Comparison of ENCODE assay signal across 9 cellular contexts in the genomic region with DNA sequence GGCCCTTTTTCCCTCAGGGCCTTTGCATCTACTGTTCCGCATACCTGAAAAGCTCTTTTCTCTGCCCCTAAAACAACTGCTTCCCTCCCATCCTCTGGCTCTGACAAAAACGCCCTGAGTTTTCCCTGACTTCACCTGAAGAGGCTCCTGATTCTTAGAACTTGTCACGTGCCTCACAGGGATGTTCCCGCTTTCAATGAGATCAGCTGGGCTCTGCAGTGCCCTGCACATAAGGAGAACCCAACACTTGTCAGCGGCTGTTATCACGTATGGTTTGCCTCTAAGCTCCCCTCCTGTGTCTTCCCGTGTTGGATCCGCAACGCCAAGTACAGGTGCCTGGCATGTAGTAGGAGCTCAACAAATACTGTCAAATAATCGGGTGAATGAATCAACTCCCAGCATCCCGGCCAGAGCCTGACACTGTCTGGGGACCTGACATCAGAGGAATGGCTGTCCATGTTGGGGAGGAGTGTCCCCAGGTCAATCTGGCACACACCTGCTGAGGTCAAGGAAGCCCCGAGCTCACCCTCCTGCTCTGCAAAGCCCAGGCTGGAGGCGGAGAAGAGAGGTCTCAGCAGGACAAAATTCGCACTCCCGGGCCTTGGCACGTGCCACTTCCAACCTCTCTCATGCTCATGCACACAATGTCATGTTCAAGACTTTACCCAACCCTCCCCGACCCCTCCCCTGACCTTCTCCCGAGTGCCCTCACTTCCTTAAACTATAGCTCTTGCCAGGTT. TPM values are rescaled to one million over a fixed set of nuclear protein-coding genes. Genes with fewer than 3 reads are reported as not detected.
DNase-seq lines count a peak whose midpoint lies in the region; ATAC-seq and TF ChIP-seq lines count a peak whose summit lies in the region.
"Had no signal": no experiment of that assay in that cellular context is flagged by ENCODE, and none has a peak within 500 bp of the region (broad histone marks: within the 10 kb centered on the region; RNA-seq: fewer than 3 reads in every experiment).

No MANE protein-coding gene starts in this region.

- TF ChIP-seq CTCF in Peyer's patch (IDR thresholded peaks at IDR 0.05) (no peak), esophagus muscularis mucosa (IDR thresholded peaks at IDR 0.05) (no peak), prostate gland (IDR thresholded peaks at IDR 0.05) (no peak)

- H3K9me3 ChIP-seq in Peyer's patch = no peaks in the 10 kb centered on the region
- no peaks in the 10 kb centered on the region for H3K9me3 ChIP-seq in esophagus muscularis mucosa
- H3K9me3 ChIP-seq in prostate gland = no peaks in the 10 kb centered on the region
- H3K9me3 ChIP-seq: SJSA1 had no signal

- H3K36me3 ChIP-seq in H7 (replicated peaks; ENCODE audit: control insufficient read depth, insufficient read depth, low read length) (no peaks in the 10 kb centered on the region), Peyer's patch (peaks cover 0 to 7% (median 0%) of the 10 kb centered on the region in 3 donors), esophagus muscularis mucosa (peaks cover 0 to 9% (median 3%) of the 10 kb centered on the region in 4 donors), prostate gland (no peaks in the 10 kb centered on the region)

- peak overlapping the region; percentile 47 for H3K4me3 ChIP-seq in H7 (ENCODE audit: insufficient read depth, low read depth, low read length)
- H3K4me3 ChIP-seq in Peyer's patch = no peak overlapping the region
- H3K4me3 ChIP-seq in esophagus muscularis mucosa = peak overlapping the region; percentile 49 to 57 (median 52)
- no peak overlapping the region for H3K4me3 ChIP-seq in prostate gland

- WGBS in esophagus muscularis mucosa = 55% methylated on average over 13 of the region's 18 CpGs
- WGBS in prostate gland = 52% methylated on average over 18 of the region's 18 CpGs

- H3K27ac ChIP-seq in Peyer's patch (peak overlapping the region in 1 of 4 donors; percentile 55), esophagus muscularis mucosa (replicated peaks in 1 of 4) (peak overlapping the region in 2 of 4 donors; percentile 35 to 57), prostate gland (peak overlapping the region; percentile 36 to 63)
- H3K27ac ChIP-seq: SJSA1 had no signal

- no peak for TF ChIP-seq EP300 in esophagus muscularis mucosa (IDR thresholded peaks at IDR 0.05)

- DNase-seq in H7 = peak; percentile 46
- peak in 2 of 3 donors; percentile 46 to 53 for DNase-seq in Peyer's patch
- DNase-seq in esophagus muscularis mucosa (ENCODE audit: extremely low spot score) = no peak
- DNase-seq in prostate gland (ENCODE audit: low spot score) = no peak
- DNase-seq in SIG-M5 treated with dmso at 0.1 percent for 504 hours (lab: John Stamatoyannopoulos, UW; ENCODE audit: unreplicated experiment) = no peak
- DNase-seq in Ammon's horn (ENCODE audit: low spot score) = no peak

- peaks cover 7% of the 10 kb centered on the region for H3K27me3 ChIP-seq in H7 (ENCODE audit: control insufficient read depth, insufficient read depth, low read length)
- H3K27me3 ChIP-seq in Peyer's patch = no peaks in the 10 kb centered on the region
- no peaks in the 10 kb centered on the region for H3K27me3 ChIP-seq in esophagus muscularis mucosa
- H3K27me3 ChIP-seq in prostate gland (replicated peaks; ENCODE audit: insufficient read depth) = no peaks in the 10 kb centered on the region
- H3K27me3 ChIP-seq: SJSA1 had no signal

- H3K4me1 ChIP-seq in Peyer's patch (peaks cover 0 to 29% (median 16%) of the 10 kb centered on the region in 4 donors), esophagus muscularis mucosa (peaks cover 22 to 48% (median 36%) of the 10 kb centered on the region in 4 donors), prostate gland (replicated peaks) (peaks cover 2% of the 10 kb centered on the region)

- TF ChIP-seq POLR2A in Peyer's patch (IDR thresholded peaks at IDR 0.05) (no peak), esophagus muscularis mucosa (IDR thresholded peaks at IDR 0.05; ENCODE audit: low read depth) (no peak), prostate gland (IDR thresholded peaks at IDR 0.05) (no peak)

- intact Hi-C loops in esophagus muscularis mucosa (cut with DNase I) (loop anchor here (1.0 to 5.0 kb wide), 2 partner anchors 55 to 120 kb away; no protein-coding TSS in a partner anchor), prostate gland (cut with DNase I) (loop anchor here (5.0 kb wide), 1 partner anchor 120 kb away; no protein-coding TSS in a partner anchor)

- ATAC-seq in HG03457 (IDR thresholded peaks at IDR 0.05; ENCODE audit: unreplicated experiment) (no peak), HG02970 (IDR thresholded peaks at IDR 0.05; ENCODE audit: low FRiP score, unreplicated experiment) (no peak)

RNA-seq across cellular contexts. Expression of a gene that starts 4.2 kb away (rescaled TPM):
- 73.8 and 82.1 TPM in 2 replicates for total RNA-seq in H7 (2014; rRNA removed; shearing (Covaris generic))
- total RNA-seq in Peyer's patch = 100 to 1,000 TPM; 103 to 276 (median 163) TPM
- 10 to 100 TPM; 46.9 to 68.8 (median 59.5) TPM for total RNA-seq in esophagus muscularis mucosa
- total RNA-seq in prostate gland = 100 to 1,000 TPM; 102 to 111 TPM

RNA-seq across cellular contexts. Expression of a gene that starts 27.0 kb away (rescaled TPM):
- total RNA-seq in H7 (2014; rRNA removed; shearing (Covaris generic)) = 29.1 and 32.2 TPM in 2 replicates
- 10 to 100 TPM; 25.4 to 97.4 (median 41.5) TPM for total RNA-seq in Peyer's patch
- 10 to 100 TPM; 27.7 to 53.0 (median 39.5) TPM for total RNA-seq in esophagus muscularis mucosa
- total RNA-seq in prostate gland = 10 to 100 TPM; 35.9 to 75.3 TPM

RNA-seq across cellular contexts. Expression of a gene that starts 41.2 kb away (rescaled TPM):
- 23.6 and 30.2 TPM in 2 replicates for total RNA-seq in H7 (2014; rRNA removed; shearing (Covaris generic))
- total RNA-seq in Peyer's patch (100 to 1,000 TPM in 2 of 4 donors, 10 to 100 TPM in 2; 55.9 to 128 (median 99.9) TPM), esophagus muscularis mucosa (10 to 100 TPM; 28.2 to 51.5 (median 44.0) TPM), prostate gland (100 to 1,000 TPM in 1 of 2 donors, 10 to 100 TPM in 1; 70.9 to 101 TPM)

Comparison
In these comparisons a context has a peak if more than half of its experiments do, and no peak if none do; other contexts are left out.
1. DNase-seq: peak in H7 (single experiment) and Peyer's patch (2 of 3); none in esophagus muscularis mucosa (single experiment), prostate gland (single experiment), SIG-M5 treated with dmso at 0.1 percent for 504 hours (single experiment) and Ammon's horn (single experiment).
2. H3K4me3 ChIP-seq: peak in H7 (single experiment) and esophagus muscularis mucosa (4 of 4); none in Peyer's patch (0 of 4) and prostate gland (0 of 2).